In genomic region chr17:36602924-36603384, GRCh38 we compare ENCODE assay signal across 8 cellular contexts. TPM values are rescaled to one million over a fixed set of nuclear protein-coding genes. Genes with fewer than 3 reads are reported as not detected.
DNase-seq lines count a peak whose midpoint lies in the region; TF ChIP-seq lines count a peak whose summit lies in the region.

No MANE protein-coding gene starts in this region.

- H3K27ac ChIP-seq in osteoblast (ENCODE audit: low read depth, low read length) (peak overlapping the region; percentile 86), tibial artery (no peak overlapping the region)

- H3K9me3 ChIP-seq in osteoblast (ENCODE audit: low read depth, low read length) (no peaks in the 10 kb centered on the region), tibial artery (no peaks in the 10 kb centered on the region)

- no peaks in the 10 kb centered on the region for H3K27me3 ChIP-seq in osteoblast (ENCODE audit: insufficient read depth, low read length)
- H3K27me3 ChIP-seq in tibial artery = no peaks in the 10 kb centered on the region

- H3K36me3 ChIP-seq in osteoblast (ENCODE audit: insufficient read depth, low read length) (no peaks in the 10 kb centered on the region), tibial artery (no peaks in the 10 kb centered on the region)

- intact Hi-C loops in tibial artery (cut with DNase I; ENCODE audit: low total_unique reads) = no loop called here

- peak overlapping the region; percentile 50 for H2AFZ ChIP-seq in osteoblast (ENCODE audit: low read length)

- H3K4me3 ChIP-seq in osteoblast (ENCODE audit: insufficient read depth, low read length) (peak overlapping the region; percentile 98), tibial artery (peak overlapping the region; percentile 68 to 89)

- H3K4me1 ChIP-seq in osteoblast (ENCODE audit: insufficient read depth, low read length) = peaks cover 17% of the 10 kb centered on the region
- peaks cover 0 to 26% (median 22%) of the 10 kb centered on the region in 4 donors for H3K4me1 ChIP-seq in tibial artery

- peak; percentile 73 for TF ChIP-seq CTCF in osteoblast (IDR thresholded peaks at IDR 0.05; ENCODE audit: extremely low read depth, low read depth, low read length)
- TF ChIP-seq CTCF in tibial artery (IDR thresholded peaks at IDR 0.05) = peak; percentile 53 to 72

- peaks cover 35% of the 10 kb centered on the region for H3K79me2 ChIP-seq in osteoblast (ENCODE audit: insufficient read depth, low read length)

- peak overlapping the region; percentile 99 for H3K4me2 ChIP-seq in osteoblast (ENCODE audit: insufficient read depth, low read length)

- peaks cover 20% of the 10 kb centered on the region for H4K20me1 ChIP-seq in osteoblast (ENCODE audit: insufficient read depth, low read length)

- peak; percentile 90 for DNase-seq in DMS 273 (lab: John Stamatoyannopoulos, UW; ENCODE audit: unreplicated experiment)
- DNase-seq in KG1 (lab: John Stamatoyannopoulos, UW) = peak; percentile 55
- peak; percentile 76 for DNase-seq in RPMI8226
- DNase-seq in activated effector memory CD4-positive, alpha-beta T cell treated with Interleukin-2 at 50 U/mL for 16 hours = peak; percentile 44
- peak; percentile 53 for DNase-seq in foreskin melanocyte
- peak; percentile 91 for DNase-seq in osteoblast (ENCODE audit: insufficient read length, low spot score, missing footprints)
- DNase-seq in tibial artery = peak in 1 of 2 donors; percentile 43
- DNase-seq in NCI-H1048 (lab: John Stamatoyannopoulos, UW) = no peak

RNA-seq across cellular contexts. Expression of gene MRM1, which starts 1.6 kb away (rescaled TPM):
- 2.7 and 4.0 TPM in 2 replicates for total RNA-seq in osteoblast

RNA-seq across cellular contexts. Expression of gene DHRS11, which starts 11.3 kb away (rescaled TPM):
- total RNA-seq in osteoblast = 2.9 and 3.3 TPM in 2 replicates

RNA-seq across cellular contexts. Expression of gene GGNBP2, which starts 58.2 kb away (rescaled TPM):
- 61.9 and 67.2 TPM in 2 replicates for total RNA-seq in osteoblast
